Comparison of ENCODE assay signal across 2 cellular contexts in the genomic region with DNA sequence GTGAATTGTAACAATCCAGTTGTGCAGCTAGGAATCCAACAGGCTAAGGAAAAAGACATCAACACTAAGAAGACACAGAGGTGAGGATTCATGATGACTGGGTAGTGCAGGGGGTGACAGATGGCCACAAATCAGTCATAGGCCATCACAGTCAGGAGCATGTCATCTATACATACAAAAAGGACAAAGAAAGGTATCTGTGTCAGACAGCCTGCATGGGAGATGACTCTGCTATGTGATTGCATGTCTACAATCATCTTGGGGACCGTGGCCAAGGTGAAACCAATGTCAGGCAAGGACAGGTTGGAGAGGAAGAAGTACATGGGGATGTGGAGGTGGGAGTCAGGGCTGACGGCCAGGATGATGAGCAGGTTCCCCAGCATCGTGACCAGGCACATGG. TPM values are rescaled to one million over a fixed set of nuclear protein-coding genes. Genes with fewer than 3 reads are reported as not detected.
"Had no signal": no experiment of that assay in that cellular context is flagged by ENCODE, and none has a peak within 500 bp of the region (broad histone marks: within the 10 kb centered on the region; RNA-seq: fewer than 3 reads in every experiment).

No MANE protein-coding gene starts in this region.

RNA-seq across cellular contexts. Expression of a gene that starts 16.0 kb away (rescaled TPM):
- total RNA-seq: G401, GM12878 had no signal
